Comparison of ENCODE assay signal across 18 cellular contexts in the genomic region with DNA sequence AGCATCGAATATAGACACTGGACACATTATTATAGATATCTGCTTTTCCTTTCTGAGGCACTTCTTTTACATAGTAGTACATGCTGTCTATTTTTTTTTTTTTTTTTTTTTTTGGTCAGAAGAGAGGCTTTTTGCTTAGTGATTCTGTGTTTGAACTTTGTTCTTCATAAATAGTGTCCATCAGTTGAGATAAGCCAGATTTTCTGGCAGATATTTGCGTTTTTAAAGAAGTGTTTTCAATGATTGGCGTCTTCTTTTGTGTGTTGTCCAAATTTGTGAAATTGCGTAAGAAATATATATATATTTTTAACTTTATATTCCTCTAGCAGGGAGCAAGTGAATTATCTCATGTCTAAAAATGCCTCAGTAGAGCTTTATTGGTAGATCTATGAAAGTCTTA.
"Had no signal": no experiment of that assay in that cellular context is flagged by ENCODE, and none has a peak within 500 bp of the region (broad histone marks: within the 10 kb centered on the region; RNA-seq: fewer than 3 reads in every experiment).

No MANE protein-coding gene starts in this region.

- DNase-seq: activated CD4-positive, alpha-beta memory T cell treated with anti-CD3 and anti-CD28 coated beads, Interleukin-2, amount 10 ng/mL, durations not matched to agents 7 days and 5 days; activated CD4-positive, alpha-beta T cell treated with anti-CD3 and anti-CD28 coated beads for 4 hours; activated CD8-positive, alpha-beta memory T cell treated with anti-CD3 and anti-CD28 coated beads, Interleukin-2, amount 10 ng/mL, durations not matched to agents 7 days and 5 days; activated effector memory CD4-positive, alpha-beta T cell treated with Interleukin-2 at 50 U/mL for 16 hours; activated naive CD4-positive, alpha-beta T cell treated with anti-CD3 and anti-CD28 coated beads, Interleukin-2, amount 50 U/mL, for 16 hours; activated T-cell treated with anti-CD3 and anti-CD28 coated beads, Interleukin-2, amount 50 U/mL, for 4 hours; amniotic stem cell; foreskin fibroblast; midbrain; occipital lobe; retina; spleen; stimulated activated CD4-positive, alpha-beta T cell treated with anti-CD3 and anti-CD28 coated beads, Interleukin-4, amount 100 ng/mL, for 4 hours; stimulated activated naive B cell treated with anti-CD40 and anti-IgM and Interleukin-4, amounts not matched to agents 10 μg/mL and 1 μg/mL and 100 μg/mL, for 72 hours; thyroid gland had no signal

- H3K27me3 Mint-ChIP-seq: activated CD4-positive, alpha-beta memory T cell treated with anti-CD3 and anti-CD28 coated beads, Interleukin-2, amount 10 ng/mL, durations not matched to agents 7 days and 5 days; activated CD8-positive, alpha-beta memory T cell treated with anti-CD3 and anti-CD28 coated beads, Interleukin-2, amount 10 ng/mL, durations not matched to agents 7 days and 5 days; stimulated activated naive B cell treated with anti-CD40 and anti-IgM and Interleukin-4, amounts not matched to agents 10 μg/mL and 1 μg/mL and 100 μg/mL, for 72 hours had no signal

- H3K36me3 Mint-ChIP-seq: WTC11 had no signal

- H3K36me3 ChIP-seq: cardiac muscle cell, spleen, thyroid gland had no signal

- H3K4me3 Mint-ChIP-seq: WTC11 had no signal

- H3K27ac Mint-ChIP-seq: stimulated activated naive B cell treated with anti-CD40 and anti-IgM and Interleukin-4, amounts not matched to agents 10 μg/mL and 1 μg/mL and 100 μg/mL, for 72 hours; WTC11 had no signal

- H3K9me3 ChIP-seq: spleen, thyroid gland had no signal

- H3K27me3 ChIP-seq: cardiac muscle cell, spleen, thyroid gland had no signal

- H3K4me3 ChIP-seq: cardiac muscle cell, lung, spleen, thyroid gland had no signal

- H3K9me3 Mint-ChIP-seq: stimulated activated naive B cell treated with anti-CD40 and anti-IgM and Interleukin-4, amounts not matched to agents 10 μg/mL and 1 μg/mL and 100 μg/mL, for 72 hours; WTC11 had no signal

- H3K27ac ChIP-seq: cardiac muscle cell, thyroid gland had no signal
